ENCODE assay signal across 17 cellular contexts in the genomic region with DNA sequence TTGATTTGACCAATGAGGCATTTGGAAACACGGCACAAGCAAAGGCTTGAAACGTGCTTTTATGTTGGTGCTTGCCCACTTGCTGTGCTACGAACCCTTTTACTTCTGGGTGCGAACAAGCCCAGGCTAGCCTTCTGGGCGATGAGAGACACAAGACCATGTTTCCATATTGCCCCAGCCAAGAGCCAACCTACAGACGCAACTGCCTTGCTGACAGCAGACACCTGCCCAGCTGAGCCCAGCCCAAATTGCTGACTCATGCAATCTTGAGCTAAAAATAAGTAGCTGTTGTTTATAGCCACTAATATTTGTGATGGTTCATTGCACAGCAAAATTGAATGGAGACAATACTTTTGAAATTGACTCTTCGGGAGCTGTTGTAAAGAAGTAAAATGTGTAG.
DNase-seq lines count a peak whose midpoint lies in the region; TF ChIP-seq lines count a peak whose summit lies in the region.
"Had no signal": no experiment of that assay in that cellular context is flagged by ENCODE, and none has a peak within 500 bp of the region (broad histone marks: within the 10 kb centered on the region; RNA-seq: fewer than 3 reads in every experiment).

No MANE protein-coding gene starts in this region.

- H3K9me3 ChIP-seq in thyroid gland, result no peaks in the 10 kb centered on the region
- H3K9me3 ChIP-seq in testis, result no peaks in the 10 kb centered on the region

- TF ChIP-seq POLR2A in thyroid gland (IDR thresholded peaks at IDR 0.05), result no peak
- no peak for TF ChIP-seq POLR2A in testis (IDR thresholded peaks at IDR 0.05)

- no peak for TF ChIP-seq CTCF in brain (conservative IDR thresholded peaks at IDR 0.05)
- TF ChIP-seq CTCF in thyroid gland (IDR thresholded peaks at IDR 0.05), result no peak
- TF ChIP-seq CTCF in testis (IDR thresholded peaks at IDR 0.05), result no peak

- 80 to 85% methylated on average over 7 of the region's 7 CpGs for WGBS in thyroid gland, 2 donors
- WGBS in testis, 2 donors, result 88 to 89% methylated on average over 7 of the region's 7 CpGs

- H3K4me1 ChIP-seq in thyroid gland, result peaks cover 12 to 13% of the 10 kb centered on the region in 2 donors
- no peaks in the 10 kb centered on the region for H3K4me1 ChIP-seq in testis

- no peak overlapping the region for H3K4me3 Mint-ChIP-seq in brain
- no peak overlapping the region for H3K4me3 Mint-ChIP-seq in activated naive CD8-positive, alpha-beta T cell treated with anti-CD3 and anti-CD28 coated beads for 36 hours

- intact Hi-C loops in thyroid gland (cut with DNase I) (no loop called here), testis (cut with DNase I; ENCODE audit: low total_unique reads) (no loop called here)

- peaks cover 41% of the 10 kb centered on the region for H3K4me1 Mint-ChIP-seq in brain
- H3K4me1 Mint-ChIP-seq in activated naive CD8-positive, alpha-beta T cell treated with anti-CD3 and anti-CD28 coated beads for 36 hours, result peaks cover 9% of the 10 kb centered on the region

- peaks cover 4 to 18% (median 13%) of the 10 kb centered on the region in 5 experiments for H3K9me3 Mint-ChIP-seq in brain
- peaks cover 8% of the 10 kb centered on the region for H3K9me3 Mint-ChIP-seq in activated naive CD8-positive, alpha-beta T cell treated with anti-CD3 and anti-CD28 coated beads for 36 hours

- peak overlapping the region; percentile 40 to 51 (median 42) for H3K27ac ChIP-seq in thyroid gland
- no peak overlapping the region for H3K27ac ChIP-seq in testis

- H3K27me3 ChIP-seq in thyroid gland (no peaks in the 10 kb centered on the region), testis (no peaks in the 10 kb centered on the region)

- H3K27me3 Mint-ChIP-seq in brain, result peaks cover 3% of the 10 kb centered on the region
- no peaks in the 10 kb centered on the region for H3K27me3 Mint-ChIP-seq in activated naive CD8-positive, alpha-beta T cell treated with anti-CD3 and anti-CD28 coated beads for 36 hours

- DNase-seq in NCI-H526 (lab: John Stamatoyannopoulos, UW), result peak; percentile 2 to 6
- no peak for DNase-seq in NCI-H526 treated with DMSO at 0.1 percent for 48 hours (lab: John Stamatoyannopoulos, UW)
- peak; percentile 87 for DNase-seq in NCI-H2171 (lab: John Stamatoyannopoulos, UW)
- DNase-seq in thyroid gland, result peak; percentile 45 to 65
- no peak for DNase-seq in activated naive CD8-positive, alpha-beta T cell treated with anti-CD3 and anti-CD28 coated beads for 36 hours
- no peak for DNase-seq in activated gamma-delta T cell (lab: John Stamatoyannopoulos, UW)
- DNase-seq in testis, result no peak
- DNase-seq: activated CD8-positive, alpha-beta memory T cell treated with anti-CD3 and anti-CD28 coated beads for 24 hours; activated gamma-delta T cell treated with Interleukin-2 at 50 U/mL for 16 hours; Calu3; foreskin fibroblast; Kasumi-1; mesendoderm; NCI-H82; occipital lobe; substantia nigra had no signal

- peaks cover 4% of the 10 kb centered on the region for H3K36me3 Mint-ChIP-seq in brain
- H3K36me3 Mint-ChIP-seq in activated naive CD8-positive, alpha-beta T cell treated with anti-CD3 and anti-CD28 coated beads for 36 hours, result peaks cover 18% of the 10 kb centered on the region

- H3K36me3 ChIP-seq in thyroid gland (no peaks in the 10 kb centered on the region), testis (ENCODE audit: low read depth, missing control alignments) (no peaks in the 10 kb centered on the region)

- no peak overlapping the region for H3K4me3 ChIP-seq in thyroid gland (replicated peaks in 1 of 3)
- no peak overlapping the region for H3K4me3 ChIP-seq in testis

- peak overlapping the region in 3 of 5 experiments; percentile 68 to 93 (median 78) for H3K27ac Mint-ChIP-seq in brain
- no peak overlapping the region for H3K27ac Mint-ChIP-seq in activated naive CD8-positive, alpha-beta T cell treated with anti-CD3 and anti-CD28 coated beads for 36 hours

Comparison
In these comparisons a context has a peak if more than half of its experiments do, and no peak if none do; other contexts are left out.
1. DNase-seq: peak in NCI-H526 (2 of 2), NCI-H2171 (single experiment) and thyroid gland (2 of 2); none in NCI-H526 treated with DMSO at 0.1 percent for 48 hours (single experiment), activated naive CD8-positive, alpha-beta T cell treated with anti-CD3 and anti-CD28 coated beads for 36 hours (single experiment), activated gamma-delta T cell (single experiment) and testis (single experiment).
2. H3K27ac ChIP-seq: peak in thyroid gland (3 of 3); none in testis (0 of 2).